In genomic region chr15:90087454-90088154, GRCh38 we compare ENCODE assay signal across 8 cellular contexts. TPM values are rescaled to one million over a fixed set of nuclear protein-coding genes. Genes with fewer than 3 reads are reported as not detected.
A peak's percentile ranks its signal among the peaks of the same experiment; 100 is the strongest.
DNase-seq lines count a peak whose midpoint lies in the region; ATAC-seq and TF ChIP-seq lines count a peak whose summit lies in the region.

No MANE protein-coding gene starts in this region.

- intact Hi-C loops in aorta (cut with DNase I), result no loop called here

- H3K4me3 Mint-ChIP-seq in osteocyte (ENCODE audit: unreplicated experiment), result no peak overlapping the region

- H3K27ac Mint-ChIP-seq in osteocyte (ENCODE audit: unreplicated experiment), result no peak overlapping the region

- ATAC-seq in left lobe of liver (peak; percentile 41), aorta (ENCODE audit: low FRiP score) (no peak), GM18870 (IDR thresholded peaks at IDR 0.05; ENCODE audit: unreplicated experiment) (no peak), HG03135 (IDR thresholded peaks at IDR 0.05; ENCODE audit: unreplicated experiment) (no peak)

- H3K27ac ChIP-seq in HL-60 (replicated peaks) (no peak overlapping the region), aorta (ENCODE audit: low read depth in 1 of 2, low read length in 2 of 2) (no peak overlapping the region)

- 77 to 82% methylated on average over 19 to 20 of the region's 20 CpGs for WGBS in aorta, 2 donors

- H3K36me3 ChIP-seq in aorta (ENCODE audit: control insufficient read depth in 1 of 2, insufficient read depth in 2 of 2, low read length in 1 of 2), result no peaks in the 10 kb centered on the region

- no peaks in the 10 kb centered on the region for H3K9me3 Mint-ChIP-seq in osteocyte (ENCODE audit: unreplicated experiment)

- H3K4me3 ChIP-seq in HL-60 (replicated peaks; ENCODE audit: insufficient read depth, low read length), result no peak overlapping the region
- H3K4me3 ChIP-seq in aorta (ENCODE audit: low read length in 2 of 2), result no peak overlapping the region

- H3K4me1 Mint-ChIP-seq in osteocyte (ENCODE audit: unreplicated experiment), result peaks cover 14% of the 10 kb centered on the region

- H3K27me3 ChIP-seq in HL-60 (ENCODE audit: insufficient read depth, poor library complexity, severe bottlenecking), result no peaks in the 10 kb centered on the region
- H3K27me3 ChIP-seq in aorta (ENCODE audit: control insufficient read depth in 1 of 2, insufficient read depth in 2 of 2, low read length in 1 of 2), result no peaks in the 10 kb centered on the region

- H3K27me3 Mint-ChIP-seq in osteocyte (ENCODE audit: unreplicated experiment), result no peaks in the 10 kb centered on the region

- DNase-seq in D341Med (ENCODE audit: low spot score) (peak; percentile 74), HL-60 (ENCODE audit: low read depth in 1 of 2, low spot score in 1 of 2) (peak; percentile 35 to 45), left lobe of liver (ENCODE audit: low spot score) (no peak), aorta (no peak), osteocyte (ENCODE audit: extremely low spot score, unreplicated experiment) (no peak)
- peak; percentile 30 for DNase-seq in activated naive CD4-positive, alpha-beta T cell treated with anti-CD3 and anti-CD28 coated beads, Interleukin-2, amount 50 U/mL, for 16 hours

- TF ChIP-seq CTCF in HL-60 (IDR thresholded peaks at IDR 0.05; ENCODE audit: insufficient read depth, low read length) (peak; percentile 19), osteocyte (IDR thresholded peaks at IDR 0.05) (no peak)

- H3K9me3 ChIP-seq in aorta (ENCODE audit: control insufficient read depth, low read length), result no peaks in the 10 kb centered on the region

- H3K4me1 ChIP-seq in aorta (ENCODE audit: control insufficient read depth in 1 of 2, insufficient read depth in 2 of 2, low read length in 2 of 2), result no peaks in the 10 kb centered on the region

- peaks cover 35% of the 10 kb centered on the region for H3K36me3 Mint-ChIP-seq in osteocyte (ENCODE audit: unreplicated experiment)

RNA-seq across cellular contexts. Expression of gene IDH2, which starts 14.7 kb away (rescaled TPM):
- total RNA-seq in left lobe of liver (292 TPM), aorta (10 to 100 TPM; 36.5 to 37.5 TPM), osteocyte (93.0 and 101 TPM in 2 replicates)
- polyA plus RNA-seq in aorta, result 10 to 100 TPM; 18.8 to 26.3 TPM

Comparison
In these comparisons a context has a peak if more than half of its experiments do, and no peak if none do; other contexts are left out.
1. DNase-seq: peak in D341Med (single experiment), HL-60 (2 of 2) and activated naive CD4-positive, alpha-beta T cell treated with anti-CD3 and anti-CD28 coated beads, Interleukin-2, amount 50 U/mL, for 16 hours (single experiment); none in left lobe of liver (single experiment), aorta (0 of 2) and osteocyte (single experiment).